Comparison of ENCODE assay signal across 11 cellular contexts in the genomic region with DNA sequence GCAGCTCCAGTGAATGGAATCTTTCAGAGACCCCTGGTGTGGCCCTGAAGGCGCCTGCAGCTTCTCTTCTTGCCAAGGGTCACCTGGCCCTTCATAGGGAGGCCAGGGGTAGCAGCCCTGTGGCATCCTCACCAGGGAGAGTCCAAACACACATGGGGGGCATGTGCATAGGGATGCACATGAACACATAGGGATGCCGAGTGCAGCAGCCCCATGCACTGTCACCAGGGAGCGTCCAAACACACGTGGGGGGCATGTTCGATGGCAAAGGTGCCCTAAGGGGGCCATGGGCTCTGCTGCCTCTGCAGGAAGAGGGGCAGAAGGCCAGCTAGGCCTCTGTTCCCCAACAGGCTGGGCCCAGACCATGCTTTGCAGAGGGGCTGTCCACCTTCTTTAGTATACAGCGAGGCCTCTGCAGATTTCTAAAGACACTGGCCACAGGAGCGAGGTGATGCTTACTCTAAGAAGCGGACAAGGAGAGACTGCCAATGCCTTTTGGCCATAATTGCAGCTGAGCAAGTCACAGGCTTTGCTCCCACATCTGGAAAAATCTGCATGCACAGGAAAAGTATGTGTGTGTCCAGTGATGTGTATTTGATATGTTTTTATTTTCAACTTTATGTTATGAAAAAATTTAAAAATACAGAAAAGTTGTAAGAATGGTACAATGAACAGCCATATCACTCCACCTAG. TPM values are rescaled to one million over a fixed set of nuclear protein-coding genes. Genes with fewer than 3 reads are reported as not detected.
A peak's percentile ranks its signal among the peaks of the same experiment; 100 is the strongest.
DNase-seq lines count a peak whose midpoint lies in the region; ATAC-seq, FAIRE-seq and TF ChIP-seq lines count a peak whose summit lies in the region.
"Had no signal": no experiment of that assay in that cellular context is flagged by ENCODE, and none has a peak within 500 bp of the region (broad histone marks: within the 10 kb centered on the region; RNA-seq: fewer than 3 reads in every experiment).

No MANE protein-coding gene starts in this region.

- H3K27me3 ChIP-seq in NT2/D1 (ENCODE audit: insufficient read depth, insufficient read length), result no peaks in the 10 kb centered on the region
- no peaks in the 10 kb centered on the region for H3K27me3 ChIP-seq in lung (ENCODE audit: control insufficient read depth, insufficient read depth)
- H3K27me3 ChIP-seq in stomach smooth muscle (ENCODE audit: control insufficient read depth in 1 of 2, insufficient read depth in 2 of 2, low read length in 2 of 2), result no peaks in the 10 kb centered on the region

- H3K9me3 ChIP-seq in NT2/D1 (ENCODE audit: insufficient read depth, low read length) (no peaks in the 10 kb centered on the region), lung (ENCODE audit: control insufficient read depth in 2 of 2, insufficient read depth in 1 of 2, low read length in 1 of 2) (no peaks in the 10 kb centered on the region), stomach smooth muscle (ENCODE audit: control insufficient read depth in 2 of 2, low read length in 2 of 2) (no peaks in the 10 kb centered on the region)

- POLR2A ChIA-PET in naive thymus-derived CD8-positive, alpha-beta T cell (lab: Charles Lee), result no interaction called here

- H3K27me3 Mint-ChIP-seq in naive thymus-derived CD8-positive, alpha-beta T cell, result peaks cover 2 to 9% (median 4%) of the 10 kb centered on the region in 5 donors

- H3K36me3 ChIP-seq in NT2/D1 (ENCODE audit: insufficient read depth, insufficient read length, low read length) (no peaks in the 10 kb centered on the region), lung (ENCODE audit: control insufficient read depth in 2 of 2, insufficient read depth in 2 of 2, low read length in 2 of 2) (no peaks in the 10 kb centered on the region), stomach smooth muscle (ENCODE audit: control insufficient read depth in 2 of 2, insufficient read depth in 2 of 2, low read length in 2 of 2) (no peaks in the 10 kb centered on the region)

- H3K9ac ChIP-seq in NT2/D1 (ENCODE audit: insufficient read length, low read depth) (peak overlapping the region; percentile 11), stomach smooth muscle (ENCODE audit: low read length in 2 of 2) (no peak overlapping the region)

- no peak overlapping the region for H3K27ac Mint-ChIP-seq in naive thymus-derived CD8-positive, alpha-beta T cell
- H3K27ac Mint-ChIP-seq: activated naive CD4-positive, alpha-beta T cell treated with anti-CD3 and anti-CD28 coated beads, Interleukin-2, amount 10 ng/mL, durations not matched to agents 7 days and 5 days; natural killer cell had no signal

- H3K4me3 Mint-ChIP-seq in naive thymus-derived CD8-positive, alpha-beta T cell, result no peak overlapping the region
- H3K4me3 Mint-ChIP-seq: activated naive CD4-positive, alpha-beta T cell treated with anti-CD3 and anti-CD28 coated beads, Interleukin-2, amount 10 ng/mL, durations not matched to agents 7 days and 5 days; natural killer cell had no signal

- H3K9me3 Mint-ChIP-seq in naive thymus-derived CD8-positive, alpha-beta T cell, result no peaks in the 10 kb centered on the region
- H3K9me3 Mint-ChIP-seq: activated naive CD4-positive, alpha-beta T cell treated with anti-CD3 and anti-CD28 coated beads, Interleukin-2, amount 10 ng/mL, durations not matched to agents 7 days and 5 days; natural killer cell had no signal

- H3K4me3 ChIP-seq in NT2/D1 (ENCODE audit: insufficient read length, low read depth) (no peak overlapping the region), lung (no peak overlapping the region), stomach smooth muscle (ENCODE audit: low read length in 2 of 2) (peak overlapping the region in 1 of 2 donors; percentile 46)

- FAIRE-seq in H54 (lab: Jason Lieb, UNC), result no peak

- WGBS in lung, 2 donors, result 73 to 82% methylated on average over 8 of the region's 8 CpGs

- DNase-seq in NT2/D1 (ENCODE audit: low read depth, low spot score) (no peak), lung (ENCODE audit: low spot score) (no peak), dermis blood vessel endothelial cell (no peak), H54 (ENCODE audit: insufficient read length, low spot score) (no peak)
- no peak for DNase-seq in naive thymus-derived CD8-positive, alpha-beta T cell
- DNase-seq: activated naive CD4-positive, alpha-beta T cell treated with anti-CD3 and anti-CD28 coated beads, Interleukin-2, amount 10 ng/mL, durations not matched to agents 7 days and 5 days; natural killer cell; NCI-H1694 had no signal

- TF ChIP-seq POLR2A in H54 (IDR thresholded peaks at IDR 0.05; ENCODE audit: low read depth, low read length), result no peak

- peaks cover 7% of the 10 kb centered on the region for H3K4me1 ChIP-seq in NT2/D1 (ENCODE audit: insufficient read depth, insufficient read length)
- peaks cover 0 to 3% of the 10 kb centered on the region in 2 donors for H3K4me1 ChIP-seq in lung (ENCODE audit: control insufficient read depth in 2 of 2, insufficient read depth in 2 of 2, low read length in 2 of 2)
- peaks cover 28% of the 10 kb centered on the region for H3K4me1 ChIP-seq in stomach smooth muscle (ENCODE audit: control insufficient read depth, insufficient read depth, low read length)

- peak; percentile 16 for ATAC-seq in lung (ENCODE audit: insufficient read depth, low FRiP score)
- ATAC-seq in GM21390 (IDR thresholded peaks at IDR 0.05; ENCODE audit: unreplicated experiment), result no peak
- ATAC-seq in naive thymus-derived CD8-positive, alpha-beta T cell, result no peak
- ATAC-seq: natural killer cell had no signal

- H3K27ac ChIP-seq in cingulate gyrus (ENCODE audit: low read depth, low read length) (peak overlapping the region; percentile 63), lung (ENCODE audit: low read depth in 1 of 2, low read length in 1 of 2) (peak overlapping the region in 1 of 2 donors; percentile 78), stomach smooth muscle (ENCODE audit: low read length) (peak overlapping the region; percentile 67)

- no peaks in the 10 kb centered on the region for H3K4me1 Mint-ChIP-seq in naive thymus-derived CD8-positive, alpha-beta T cell
- H3K4me1 Mint-ChIP-seq: activated naive CD4-positive, alpha-beta T cell treated with anti-CD3 and anti-CD28 coated beads, Interleukin-2, amount 10 ng/mL, durations not matched to agents 7 days and 5 days; natural killer cell had no signal

- H3K36me3 Mint-ChIP-seq in naive thymus-derived CD8-positive, alpha-beta T cell, result no peaks in the 10 kb centered on the region
- H3K36me3 Mint-ChIP-seq: activated naive CD4-positive, alpha-beta T cell treated with anti-CD3 and anti-CD28 coated beads, Interleukin-2, amount 10 ng/mL, durations not matched to agents 7 days and 5 days; natural killer cell had no signal

- TF ChIP-seq CTCF in lung (IDR thresholded peaks at IDR 0.05; ENCODE audit: control extremely low read depth, extremely low read depth), result no peak

RNA-seq across cellular contexts. Expression of a gene that starts 20.9 kb away (rescaled TPM):
- 10 to 100 TPM; 36.9 to 54.9 TPM for total RNA-seq in lung
- 10 to 100 TPM; 71.3 to 85.2 TPM for polyA plus RNA-seq in lung
- total RNA-seq in dermis blood vessel endothelial cell, result 80.8 and 87.0 TPM in 2 replicates
- 10 to 100 TPM; 36.1 to 36.4 TPM for total RNA-seq in naive thymus-derived CD8-positive, alpha-beta T cell
- polyA plus RNA-seq in naive thymus-derived CD8-positive, alpha-beta T cell, result 10 to 100 TPM; 88.9 to 96.1 (median 90.5) TPM

RNA-seq across cellular contexts. Expression of a gene that starts 21.0 kb away (rescaled TPM):
- total RNA-seq in lung (10 to 100 TPM; 18.8 to 50.1 TPM), dermis blood vessel endothelial cell (14.0 and 17.5 TPM in 2 replicates)
- polyA plus RNA-seq in lung, result 10 to 100 TPM; 12.4 to 17.6 TPM
- total RNA-seq in naive thymus-derived CD8-positive, alpha-beta T cell, result 10 to 100 TPM; 33.0 to 40.1 TPM
- 10 to 100 TPM; 16.2 to 32.2 (median 26.0) TPM for polyA plus RNA-seq in naive thymus-derived CD8-positive, alpha-beta T cell
